In the genomic region with DNA sequence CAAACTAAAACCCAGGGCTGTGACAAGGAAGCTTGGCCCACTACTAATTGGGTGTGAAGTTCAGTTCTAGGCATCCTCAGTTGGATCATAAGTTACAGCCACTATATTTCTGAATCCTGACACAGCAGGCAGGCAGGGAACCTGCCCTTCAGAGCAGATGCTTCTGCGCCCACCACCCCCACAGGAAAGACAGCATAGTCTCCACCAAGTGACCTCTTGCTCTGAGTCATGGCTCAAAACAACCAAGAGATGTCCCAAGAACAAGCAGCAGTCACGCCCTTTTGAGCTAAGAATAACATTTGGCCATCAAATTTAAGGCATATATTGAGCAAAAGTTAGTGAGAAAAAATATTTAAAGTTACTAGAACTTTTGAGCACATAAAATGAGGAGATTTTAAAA, we compare ENCODE assay signal across 13 cellular contexts.
DNase-seq lines count a peak whose midpoint lies in the region; ATAC-seq and TF ChIP-seq lines count a peak whose summit lies in the region.
"Had no signal": no experiment of that assay in that cellular context is flagged by ENCODE, and none has a peak within 500 bp of the region (broad histone marks: within the 10 kb centered on the region; RNA-seq: fewer than 3 reads in every experiment).

No MANE protein-coding gene starts in this region.

- CTCF ChIA-PET in WTC11 (lab: Charles Lee), result no interaction called here

- no peaks in the 10 kb centered on the region for H3K36me3 Mint-ChIP-seq in WTC11
- H3K36me3 Mint-ChIP-seq: CD8-positive, alpha-beta memory T cell had no signal

- H3K4me3 ChIP-seq in thyroid gland (replicated peaks in 1 of 3), result no peak overlapping the region

- POLR2A ChIA-PET in WTC11 (lab: Charles Lee), result no interaction called here

- intact Hi-C loops in thyroid gland (cut with DNase I), result no loop called here

- H3K4me1 ChIP-seq in thyroid gland, result no peaks in the 10 kb centered on the region

- no peak for TF ChIP-seq POLR2A in thyroid gland (IDR thresholded peaks at IDR 0.05)

- DNase-seq in WTC11 (ENCODE audit: low spot score) (no peak), NCI-H524 (lab: John Stamatoyannopoulos, UW) (no peak), NCI-H1436 treated with DMSO at 0.1 percent for 48 hours (lab: John Stamatoyannopoulos, UW) (no peak), NCI-H345 (lab: John Stamatoyannopoulos, UW) (no peak), thyroid gland (no peak)
- DNase-seq: activated CD4-positive, alpha-beta T cell treated with anti-CD3 and anti-CD28 coated beads, Interleukin-2, amount 10 ng/mL, durations not matched to agents 7 days and 5 days; CD8-positive, alpha-beta memory T cell; glutamatergic neuron; NCI-H2029 treated with DMSO at 0.1 percent for 48 hours had no signal

- H3K36me3 ChIP-seq in thyroid gland, result no peaks in the 10 kb centered on the region

- no peak overlapping the region for H3K27ac ChIP-seq in thyroid gland

- ATAC-seq in GM19328 (IDR thresholded peaks at IDR 0.05; ENCODE audit: unreplicated experiment), result peak; percentile 58
- ATAC-seq in HG02885 (IDR thresholded peaks at IDR 0.05; ENCODE audit: poor library complexity, unreplicated experiment), result peak; percentile 67
- ATAC-seq in WTC11, result peak; percentile 51

- H3K9me3 ChIP-seq in thyroid gland, result no peaks in the 10 kb centered on the region

- H3K4me3 Mint-ChIP-seq in WTC11, result no peak overlapping the region
- H3K4me3 Mint-ChIP-seq: activated CD4-positive, alpha-beta T cell treated with anti-CD3 and anti-CD28 coated beads, Interleukin-2, amount 10 ng/mL, durations not matched to agents 7 days and 5 days; CD8-positive, alpha-beta memory T cell; neural crest cell had no signal

- H3K27me3 ChIP-seq in thyroid gland, result no peaks in the 10 kb centered on the region

- no peaks in the 10 kb centered on the region for H3K9me3 Mint-ChIP-seq in WTC11
- H3K9me3 Mint-ChIP-seq: activated CD4-positive, alpha-beta T cell treated with anti-CD3 and anti-CD28 coated beads, Interleukin-2, amount 10 ng/mL, durations not matched to agents 7 days and 5 days; activated T-helper 2 cell treated with anti-CD3 and anti-CD28 coated beads, Interferon-gamma antibody, Interleukin-2, Interleukin-4, amounts not matched to agents 10 μg/mL and 5 μg/mL and 100 μg/mL, durations not matched to agents 14 hours and 24 hours and 36 hours; neural crest cell had no signal

- TF ChIP-seq CTCF in WTC11 (IDR thresholded peaks at IDR 0.05) (no peak), thyroid gland (IDR thresholded peaks at IDR 0.05) (no peak)

- WGBS in thyroid gland, 2 donors, result 56 to 61% methylated on average over 2 of the region's 2 CpGs

- peaks cover 10% of the 10 kb centered on the region for H3K4me1 Mint-ChIP-seq in WTC11
- H3K4me1 Mint-ChIP-seq: activated CD4-positive, alpha-beta T cell treated with anti-CD3 and anti-CD28 coated beads, Interleukin-2, amount 10 ng/mL, durations not matched to agents 7 days and 5 days; CD8-positive, alpha-beta memory T cell had no signal

- no peak overlapping the region for H3K27ac Mint-ChIP-seq in WTC11
- H3K27ac Mint-ChIP-seq: activated CD4-positive, alpha-beta T cell treated with anti-CD3 and anti-CD28 coated beads, Interleukin-2, amount 10 ng/mL, durations not matched to agents 7 days and 5 days; activated T-helper 2 cell treated with anti-CD3 and anti-CD28 coated beads, Interferon-gamma antibody, Interleukin-2, Interleukin-4, amounts not matched to agents 10 μg/mL and 5 μg/mL and 100 μg/mL, durations not matched to agents 14 hours and 24 hours and 36 hours; CD8-positive, alpha-beta memory T cell had no signal

- H3K27me3 Mint-ChIP-seq in WTC11 (ENCODE audit: low read depth), result no peaks in the 10 kb centered on the region
- H3K27me3 Mint-ChIP-seq: activated CD4-positive, alpha-beta T cell treated with anti-CD3 and anti-CD28 coated beads, Interleukin-2, amount 10 ng/mL, durations not matched to agents 7 days and 5 days had no signal

TF ChIP-seq in WTC11, 78 proteins besides CTCF, POLR2A, EP300 and RAD21 (continues in another document):
- TF ChIP-seq MYBL2 (CRISPR knock-in tag; IDR thresholded peaks at IDR 0.05) (no peak), ELF4 (CRISPR knock-in tag; IDR thresholded peaks at IDR 0.05; ENCODE audit: low read depth) (no peak), GRHL2 (CRISPR knock-in tag; IDR thresholded peaks at IDR 0.05; ENCODE audit: insufficient replicate concordance, severe bottlenecking) (no peak), KAT7 (CRISPR knock-in tag; IDR thresholded peaks at IDR 0.05; ENCODE audit: borderline replicate concordance) (no peak), ZNF317 (CRISPR knock-in tag; IDR thresholded peaks at IDR 0.05; ENCODE audit: borderline replicate concordance, low read depth) (no peak), NR3C1 (CRISPR knock-in tag; conservative IDR thresholded peaks at IDR 0.05; ENCODE audit: low read depth) (no peak), GTF2I (CRISPR knock-in tag; conservative IDR thresholded peaks at IDR 0.05) (no peak)
- TF ChIP-seq, protein P1, sequence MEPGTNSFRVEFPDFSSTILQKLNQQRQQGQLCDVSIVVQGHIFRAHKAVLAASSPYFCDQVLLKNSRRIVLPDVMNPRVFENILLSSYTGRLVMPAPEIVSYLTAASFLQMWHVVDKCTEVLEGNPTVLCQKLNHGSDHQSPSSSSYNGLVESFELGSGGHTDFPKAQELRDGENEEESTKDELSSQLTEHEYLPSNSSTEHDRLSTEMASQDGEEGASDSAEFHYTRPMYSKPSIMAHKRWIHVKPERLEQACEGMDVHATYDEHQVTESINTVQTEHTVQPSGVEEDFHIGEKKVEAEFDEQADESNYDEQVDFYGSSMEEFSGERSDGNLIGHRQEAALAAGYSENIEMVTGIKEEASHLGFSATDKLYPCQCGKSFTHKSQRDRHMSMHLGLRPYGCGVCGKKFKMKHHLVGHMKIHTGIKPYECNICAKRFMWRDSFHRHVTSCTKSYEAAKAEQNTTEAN (CRISPR knock-in tag; IDR thresholded peaks at IDR 0.05), result no peak
- TF ChIP-seq, protein P2, sequence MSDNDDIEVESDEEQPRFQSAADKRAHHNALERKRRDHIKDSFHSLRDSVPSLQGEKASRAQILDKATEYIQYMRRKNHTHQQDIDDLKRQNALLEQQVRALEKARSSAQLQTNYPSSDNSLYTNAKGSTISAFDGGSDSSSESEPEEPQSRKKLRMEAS (CRISPR knock-in tag; IDR thresholded peaks at IDR 0.05), result no peak
- TF ChIP-seq, protein P3, sequence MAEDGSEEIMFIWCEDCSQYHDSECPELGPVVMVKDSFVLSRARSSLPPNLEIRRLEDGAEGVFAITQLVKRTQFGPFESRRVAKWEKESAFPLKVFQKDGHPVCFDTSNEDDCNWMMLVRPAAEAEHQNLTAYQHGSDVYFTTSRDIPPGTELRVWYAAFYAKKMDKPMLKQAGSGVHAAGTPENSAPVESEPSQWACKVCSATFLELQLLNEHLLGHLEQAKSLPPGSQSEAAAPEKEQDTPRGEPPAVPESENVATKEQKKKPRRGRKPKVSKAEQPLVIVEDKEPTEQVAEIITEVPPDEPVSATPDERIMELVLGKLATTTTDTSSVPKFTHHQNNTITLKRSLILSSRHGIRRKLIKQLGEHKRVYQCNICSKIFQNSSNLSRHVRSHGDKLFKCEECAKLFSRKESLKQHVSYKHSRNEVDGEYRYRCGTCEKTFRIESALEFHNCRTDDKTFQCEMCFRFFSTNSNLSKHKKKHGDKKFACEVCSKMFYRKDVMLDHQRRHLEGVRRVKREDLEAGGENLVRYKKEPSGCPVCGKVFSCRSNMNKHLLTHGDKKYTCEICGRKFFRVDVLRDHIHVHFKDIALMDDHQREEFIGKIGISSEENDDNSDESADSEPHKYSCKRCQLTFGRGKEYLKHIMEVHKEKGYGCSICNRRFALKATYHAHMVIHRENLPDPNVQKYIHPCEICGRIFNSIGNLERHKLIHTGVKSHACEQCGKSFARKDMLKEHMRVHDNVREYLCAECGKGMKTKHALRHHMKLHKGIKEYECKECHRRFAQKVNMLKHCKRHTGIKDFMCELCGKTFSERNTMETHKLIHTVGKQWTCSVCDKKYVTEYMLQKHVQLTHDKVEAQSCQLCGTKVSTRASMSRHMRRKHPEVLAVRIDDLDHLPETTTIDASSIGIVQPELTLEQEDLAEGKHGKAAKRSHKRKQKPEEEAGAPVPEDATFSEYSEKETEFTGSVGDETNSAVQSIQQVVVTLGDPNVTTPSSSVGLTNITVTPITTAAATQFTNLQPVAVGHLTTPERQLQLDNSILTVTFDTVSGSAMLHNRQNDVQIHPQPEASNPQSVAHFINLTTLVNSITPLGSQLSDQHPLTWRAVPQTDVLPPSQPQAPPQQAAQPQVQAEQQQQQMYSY (CRISPR knock-in tag; IDR thresholded peaks at IDR 0.05), result no peak
- TF ChIP-seq, protein P4, sequence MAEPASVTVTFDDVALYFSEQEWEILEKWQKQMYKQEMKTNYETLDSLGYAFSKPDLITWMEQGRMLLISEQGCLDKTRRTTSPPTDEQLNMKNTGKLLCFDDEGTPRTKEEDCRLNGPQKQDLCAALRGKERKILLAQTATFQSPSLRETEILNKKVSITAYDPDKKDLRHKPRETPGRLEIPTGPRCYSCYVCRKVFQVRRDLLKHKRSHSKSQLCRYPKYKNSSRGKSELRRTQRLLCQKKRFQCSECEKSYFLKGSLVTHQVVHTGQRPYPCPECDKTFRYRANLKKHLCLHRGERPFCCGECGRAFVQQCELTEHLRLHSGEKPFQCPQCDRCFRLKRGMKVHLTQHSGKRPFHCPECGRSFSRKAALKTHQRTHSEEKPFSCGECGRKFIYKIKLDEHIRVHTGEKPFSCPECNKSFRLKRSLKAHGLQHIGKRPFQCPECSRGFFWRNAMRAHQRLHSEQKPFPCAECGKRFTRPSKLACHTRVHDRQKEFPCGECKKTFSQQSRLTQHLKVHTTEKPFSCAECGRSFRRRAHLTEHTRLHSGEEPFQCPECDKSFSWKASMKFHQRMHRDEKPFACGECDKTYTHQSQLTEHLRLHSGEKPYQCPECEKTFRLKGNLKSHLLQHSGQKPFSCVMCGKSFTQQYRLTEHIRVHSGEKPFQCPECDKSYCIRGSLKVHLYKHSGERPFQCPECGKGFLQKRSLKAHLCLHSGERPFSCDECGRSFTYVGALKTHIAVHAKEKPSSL (CRISPR knock-in tag; conservative IDR thresholded peaks at IDR 0.05), result no peak
- TF ChIP-seq, protein P5, sequence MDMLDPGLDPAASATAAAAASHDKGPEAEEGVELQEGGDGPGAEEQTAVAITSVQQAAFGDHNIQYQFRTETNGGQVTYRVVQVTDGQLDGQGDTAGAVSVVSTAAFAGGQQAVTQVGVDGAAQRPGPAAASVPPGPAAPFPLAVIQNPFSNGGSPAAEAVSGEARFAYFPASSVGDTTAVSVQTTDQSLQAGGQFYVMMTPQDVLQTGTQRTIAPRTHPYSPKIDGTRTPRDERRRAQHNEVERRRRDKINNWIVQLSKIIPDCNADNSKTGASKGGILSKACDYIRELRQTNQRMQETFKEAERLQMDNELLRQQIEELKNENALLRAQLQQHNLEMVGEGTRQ (CRISPR knock-in tag; IDR thresholded peaks at IDR 0.05), result no peak
- TF ChIP-seq, protein P6, sequence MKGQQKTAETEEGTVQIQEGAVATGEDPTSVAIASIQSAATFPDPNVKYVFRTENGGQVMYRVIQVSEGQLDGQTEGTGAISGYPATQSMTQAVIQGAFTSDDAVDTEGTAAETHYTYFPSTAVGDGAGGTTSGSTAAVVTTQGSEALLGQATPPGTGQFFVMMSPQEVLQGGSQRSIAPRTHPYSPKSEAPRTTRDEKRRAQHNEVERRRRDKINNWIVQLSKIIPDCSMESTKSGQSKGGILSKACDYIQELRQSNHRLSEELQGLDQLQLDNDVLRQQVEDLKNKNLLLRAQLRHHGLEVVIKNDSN (CRISPR knock-in tag; IDR thresholded peaks at IDR 0.05), result no peak
